Comparison of ENCODE assay signal across 16 cellular contexts in the genomic region with DNA sequence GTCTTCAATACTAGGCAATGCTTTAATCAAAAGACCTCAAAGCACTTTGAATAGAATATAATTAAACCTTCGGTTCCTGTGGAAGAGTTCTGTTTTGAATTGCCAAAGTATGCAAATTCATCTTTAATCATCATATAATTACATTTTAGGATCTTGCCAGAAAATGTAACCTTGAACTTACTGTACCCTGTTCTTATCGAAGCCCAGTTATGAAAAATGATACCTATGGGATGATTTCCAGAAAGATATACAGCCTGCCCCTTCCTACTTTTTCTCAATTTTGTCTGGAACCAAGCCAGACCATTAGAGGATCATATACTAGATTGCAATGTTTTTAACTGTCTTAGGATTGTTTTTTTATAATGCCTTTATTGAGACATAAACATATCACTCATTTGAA.
"Had no signal": no experiment of that assay in that cellular context is flagged by ENCODE, and none has a peak within 500 bp of the region (broad histone marks: within the 10 kb centered on the region; RNA-seq: fewer than 3 reads in every experiment).

No MANE protein-coding gene starts in this region.

- ATAC-seq: Panc1, PC-3 had no signal

- DNase-seq: KBM-7; MV-4-11; NCI-H1048; NCI-H1436; NCI-H187; NCI-H2029; NCI-H2081 treated with DMSO at 0.1 percent for 48 hours; NCI-H2227 treated with DMSO at 0.1 percent for 48 hours; NCI-H524; NCI-H526 treated with DMSO at 0.1 percent for 48 hours; NCI-H748 treated with DMSO at 0.1 percent for 48 hours; NK-92 treated with Interleukin-12 subunit alpha and Interleukin-12 subunit beta, amount 100 ng/mL, for 24 hours; PC-3; SHP77 had no signal

- H3K27ac ChIP-seq: RWPE1 had no signal
